In the genomic region with DNA sequence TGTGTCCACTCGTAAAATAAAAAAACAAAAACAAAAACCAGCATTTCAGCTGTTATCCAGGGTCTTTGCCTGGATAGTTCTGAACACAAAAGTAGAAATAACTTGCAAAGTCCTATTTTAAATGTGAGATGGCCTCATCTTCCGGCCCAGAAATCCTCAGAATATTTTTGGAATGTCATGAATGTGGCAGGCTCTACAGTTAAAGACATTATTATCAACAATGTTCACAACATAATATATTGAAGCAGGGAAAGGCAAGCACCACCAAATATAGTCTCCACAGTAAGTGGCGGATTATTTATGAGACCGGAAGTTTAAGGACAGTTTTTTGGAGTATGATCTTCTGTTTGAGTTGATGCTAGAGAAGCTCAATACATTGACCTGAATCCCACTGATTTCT, we compare ENCODE assay signal across 7 cellular contexts. TPM values are rescaled to one million over a fixed set of nuclear protein-coding genes. Genes with fewer than 3 reads are reported as not detected.
DNase-seq lines count a peak whose midpoint lies in the region; ATAC-seq, FAIRE-seq and TF ChIP-seq lines count a peak whose summit lies in the region.

No MANE protein-coding gene starts in this region.

- H3K4me2 ChIP-seq in HCT116 (ENCODE audit: low read length): peak overlapping the region; percentile 84
- peak overlapping the region; percentile 87 for H3K4me2 ChIP-seq in skeletal muscle satellite cell (ENCODE audit: low read length)

- TF ChIP-seq EP300 in gastroesophageal sphincter (IDR thresholded peaks at IDR 0.05): no peak

- H2AFZ ChIP-seq in HCT116 (ENCODE audit: low read depth, low read length, poor library complexity, severe bottlenecking): no peak overlapping the region

- H4K20me1 ChIP-seq in HCT116 (ENCODE audit: insufficient read depth): no peaks in the 10 kb centered on the region

- WGBS in gastroesophageal sphincter (ENCODE audit: low coverage in 1 of 2), 2 donors: 30 to 42% methylated on average over 3 to 4 of the region's 4 CpGs

- no peaks in the 10 kb centered on the region for H3K9me2 ChIP-seq in HCT116 (ENCODE audit: insufficient read depth)

- RAD21 ChIA-PET in HCT116 (lab: Charles Lee; ENCODE audit: low non-redundant PET in 1 of 2, low total read pairs in 2 of 2, uncharacterized antibody in 2 of 2, unreplicated experiment in 2 of 2): no interaction called here

- POLR2A ChIA-PET in HCT116 (lab: Charles Lee): no interaction called here

- peaks cover 5 to 25% of the 10 kb centered on the region in 2 experiments for H3K4me1 ChIP-seq in HCT116 (ENCODE audit: control insufficient read depth in 1 of 2, insufficient read depth in 2 of 2, low read length in 2 of 2)
- peaks cover 2 to 40% (median 17%) of the 10 kb centered on the region in 3 donors for H3K4me1 ChIP-seq in gastroesophageal sphincter
- H3K4me1 ChIP-seq in skeletal muscle satellite cell (ENCODE audit: control insufficient read depth, insufficient read depth, low read length): peaks cover 38% of the 10 kb centered on the region

- no peak for ATAC-seq in HCT116
- no peak for ATAC-seq in gastroesophageal sphincter

- DNase-seq in HCT116 (ENCODE audit: low read depth, low spot score): no peak
- no peak for DNase-seq in H54 (ENCODE audit: insufficient read length, low spot score)
- no peak for DNase-seq in putamen (ENCODE audit: low spot score)
- no peak for DNase-seq in NCI-H1417 (lab: John Stamatoyannopoulos, UW)

- BruUV-seq in HCT116 (replicated peaks; lab: Mats Ljungman, UMichigan): no TSS peak

- H3K4me3 ChIP-seq in HCT116 (replicated peaks in 1 of 2; ENCODE audit: low read depth in 1 of 2, low read length in 2 of 2) (no peak overlapping the region), WI38 (ENCODE audit: low read depth, low read length) (peak overlapping the region; percentile 59), gastroesophageal sphincter (peak overlapping the region in 1 of 2 donors; percentile 98), skeletal muscle satellite cell (ENCODE audit: low read length) (peak overlapping the region; percentile 73)

- peaks cover 33% of the 10 kb centered on the region for H3K79me2 ChIP-seq in HCT116 (ENCODE audit: insufficient read depth, low read length)

- H3K9me3 ChIP-seq in HCT116 (ENCODE audit: control insufficient read depth in 1 of 2, insufficient read depth in 1 of 2, low read depth in 1 of 2, low read length in 2 of 2): no peaks in the 10 kb centered on the region
- no peaks in the 10 kb centered on the region for H3K9me3 ChIP-seq in gastroesophageal sphincter
- H3K9me3 ChIP-seq in skeletal muscle satellite cell (replicated peaks; ENCODE audit: low read length): no peaks in the 10 kb centered on the region

- H3K9ac ChIP-seq in HCT116 (ENCODE audit: low read length) (peak overlapping the region; percentile 87; the same call in 1 of the 2 replicates), skeletal muscle satellite cell (ENCODE audit: low read depth, low read length) (peak overlapping the region; percentile 92)

- TF ChIP-seq RAD21 in HCT116 (IDR thresholded peaks at IDR 0.05; ENCODE audit: low read depth): no peak

- TF ChIP-seq POLR2A in HCT116 (IDR thresholded peaks at IDR 0.05; ENCODE audit: borderline replicate concordance, extremely low read depth, insufficient read depth, insufficient read length) (no peak), gastroesophageal sphincter (IDR thresholded peaks at IDR 0.05) (no peak), H54 (IDR thresholded peaks at IDR 0.05; ENCODE audit: low read depth, low read length) (no peak)

- H3K27me3 ChIP-seq in HCT116 (ENCODE audit: insufficient read depth, low read length) (no peaks in the 10 kb centered on the region), gastroesophageal sphincter (no peaks in the 10 kb centered on the region), skeletal muscle satellite cell (ENCODE audit: control insufficient read depth, insufficient read depth, low read length) (no peaks in the 10 kb centered on the region)

- intact Hi-C loops in HCT116 (cut with micrococcal nuclease): no loop called here

- no peaks in the 10 kb centered on the region for H3K36me3 ChIP-seq in HCT116 (ENCODE audit: control insufficient read depth in 1 of 2, insufficient read depth in 2 of 2, low read length in 2 of 2)
- H3K36me3 ChIP-seq in gastroesophageal sphincter: no peaks in the 10 kb centered on the region
- no peaks in the 10 kb centered on the region for H3K36me3 ChIP-seq in skeletal muscle satellite cell (ENCODE audit: insufficient read depth, low read length)

- FAIRE-seq in H54 (lab: Jason Lieb, UNC): no peak

- CTCF ChIA-PET in HCT116 (lab: Charles Lee): no interaction called here

- TF ChIP-seq CTCF in HCT116 (IDR thresholded peaks at IDR 0.05 in 2 of 3, conservative IDR thresholded peaks at IDR 0.05 in 1 of 3; ENCODE audit: borderline replicate concordance in 1 of 3, insufficient read depth in 1 of 3, low read depth in 2 of 3, low read length in 2 of 3) (no peak), WI38 (IDR thresholded peaks at IDR 0.05; ENCODE audit: low read depth, low read length) (no peak), gastroesophageal sphincter (IDR thresholded peaks at IDR 0.05) (no peak)

- H3K27ac ChIP-seq in HCT116 (ENCODE audit: low read depth, low read length): no peak overlapping the region
- H3K27ac ChIP-seq in gastroesophageal sphincter: peak overlapping the region; percentile 85 to 96 (median 93)

TF ChIP-seq in HCT116, 20 proteins besides CTCF, POLR2A, EP300 and RAD21:
- TF ChIP-seq JUND (IDR thresholded peaks at IDR 0.05): no peak
- TF ChIP-seq YY1 (IDR thresholded peaks at IDR 0.05; ENCODE audit: extremely low read depth, insufficient replicate concordance, low read depth, low read length): no peak
- TF ChIP-seq FOSL1 (IDR thresholded peaks at IDR 0.05; ENCODE audit: low read depth): no peak
- TF ChIP-seq ELF1 (IDR thresholded peaks at IDR 0.05; ENCODE audit: borderline replicate concordance, low read depth): no peak
- no peak for TF ChIP-seq CBX3 (IDR thresholded peaks at IDR 0.05; ENCODE audit: low read depth)
- TF ChIP-seq, protein P1, sequence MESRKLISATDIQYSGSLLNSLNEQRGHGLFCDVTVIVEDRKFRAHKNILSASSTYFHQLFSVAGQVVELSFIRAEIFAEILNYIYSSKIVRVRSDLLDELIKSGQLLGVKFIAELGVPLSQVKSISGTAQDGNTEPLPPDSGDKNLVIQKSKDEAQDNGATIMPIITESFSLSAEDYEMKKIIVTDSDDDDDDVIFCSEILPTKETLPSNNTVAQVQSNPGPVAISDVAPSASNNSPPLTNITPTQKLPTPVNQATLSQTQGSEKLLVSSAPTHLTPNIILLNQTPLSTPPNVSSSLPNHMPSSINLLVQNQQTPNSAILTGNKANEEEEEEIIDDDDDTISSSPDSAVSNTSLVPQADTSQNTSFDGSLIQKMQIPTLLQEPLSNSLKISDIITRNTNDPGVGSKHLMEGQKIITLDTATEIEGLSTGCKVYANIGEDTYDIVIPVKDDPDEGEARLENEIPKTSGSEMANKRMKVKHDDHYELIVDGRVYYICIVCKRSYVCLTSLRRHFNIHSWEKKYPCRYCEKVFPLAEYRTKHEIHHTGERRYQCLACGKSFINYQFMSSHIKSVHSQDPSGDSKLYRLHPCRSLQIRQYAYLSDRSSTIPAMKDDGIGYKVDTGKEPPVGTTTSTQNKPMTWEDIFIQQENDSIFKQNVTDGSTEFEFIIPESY (IDR thresholded peaks at IDR 0.05; ENCODE audit: extremely low read depth, insufficient replicate concordance, low read length): no peak

RNA-seq across cellular contexts. Expression of a gene that starts 1.2 kb away (rescaled TPM):
- 22.9 TPM for total RNA-seq in HCT116 (2021; ENCODE audit: unreplicated experiment)
- 13.4 and 15.4 TPM in 2 replicates for polyA plus RNA-seq in HCT116 (2012)
- total RNA-seq in gastroesophageal sphincter: 100 to 1,000 TPM; 115 to 219 (median 172) TPM
- total RNA-seq in skeletal muscle satellite cell (2012; rRNA removed): 12.9 and 33.9 TPM in 2 replicates

Comparison
In these comparisons a context has a peak if more than half of its experiments do, and no peak if none do; other contexts are left out.
1. H3K4me3 ChIP-seq: peak in WI38 (single experiment) and skeletal muscle satellite cell (single experiment); none in HCT116 (0 of 2).